1 cellular context compared by ENCODE assay signal in the genomic region with DNA sequence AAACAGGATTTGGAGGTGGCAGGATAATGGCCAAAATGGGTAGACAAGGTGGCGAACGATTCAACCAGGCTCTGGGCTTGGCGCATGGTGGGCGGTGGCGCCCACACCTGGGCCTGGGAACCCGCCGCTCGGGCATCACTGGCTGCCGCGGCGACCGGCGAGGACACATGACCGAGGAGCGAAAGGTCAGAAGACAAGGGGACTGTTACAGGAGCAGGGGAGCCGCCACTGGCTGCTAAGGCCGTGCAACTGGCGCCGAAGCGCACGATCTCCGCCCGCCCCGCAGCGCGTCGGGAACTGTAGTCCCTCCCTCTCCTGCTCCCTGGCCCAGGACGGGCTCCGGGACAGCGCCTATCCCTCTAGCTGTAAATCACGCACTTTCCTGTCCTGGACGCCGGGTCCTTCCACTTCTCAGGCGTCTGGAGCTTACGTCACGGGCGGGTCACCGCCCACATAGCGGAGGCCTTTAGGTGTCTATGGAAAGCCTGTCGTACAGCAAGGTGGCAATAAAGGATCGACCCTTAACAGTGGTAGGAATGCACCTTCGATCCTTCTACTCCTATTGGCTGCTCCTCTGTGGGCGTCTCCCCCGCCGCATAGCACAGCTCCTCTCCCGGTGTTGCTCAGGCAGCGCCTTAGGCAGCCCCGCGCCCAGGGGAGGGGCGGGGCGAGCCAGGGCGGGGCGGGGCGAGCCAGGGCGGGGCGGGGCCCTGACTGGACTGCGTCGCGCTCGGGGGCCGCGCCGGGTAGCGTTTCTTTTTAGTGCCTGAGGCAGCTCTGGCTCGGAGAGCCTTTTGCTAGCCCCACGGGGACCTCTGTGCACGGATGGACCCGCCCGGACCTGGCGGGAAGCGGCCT.
TF ChIP-seq lines count a peak whose summit lies in the region.

Gene ICE1 (plus strand): TSS at position 717 of the 858 bp plus-strand sequence. CDS start 239 bp downstream, outside the sequence.

TF ChIP-seq in HepG2, 621 proteins besides CTCF, POLR2A, EP300 and RAD21 (continued from another document and continues in another):
- TF ChIP-seq, protein P1, sequence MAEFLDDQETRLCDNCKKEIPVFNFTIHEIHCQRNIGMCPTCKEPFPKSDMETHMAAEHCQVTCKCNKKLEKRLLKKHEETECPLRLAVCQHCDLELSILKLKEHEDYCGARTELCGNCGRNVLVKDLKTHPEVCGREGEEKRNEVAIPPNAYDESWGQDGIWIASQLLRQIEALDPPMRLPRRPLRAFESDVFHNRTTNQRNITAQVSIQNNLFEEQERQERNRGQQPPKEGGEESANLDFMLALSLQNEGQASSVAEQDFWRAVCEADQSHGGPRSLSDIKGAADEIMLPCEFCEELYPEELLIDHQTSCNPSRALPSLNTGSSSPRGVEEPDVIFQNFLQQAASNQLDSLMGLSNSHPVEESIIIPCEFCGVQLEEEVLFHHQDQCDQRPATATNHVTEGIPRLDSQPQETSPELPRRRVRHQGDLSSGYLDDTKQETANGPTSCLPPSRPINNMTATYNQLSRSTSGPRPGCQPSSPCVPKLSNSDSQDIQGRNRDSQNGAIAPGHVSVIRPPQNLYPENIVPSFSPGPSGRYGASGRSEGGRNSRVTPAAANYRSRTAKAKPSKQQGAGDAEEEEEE (CRISPR knock-in tag; IDR thresholded peaks at IDR 0.05; ENCODE audit: borderline replicate concordance) = no peak
- TF ChIP-seq THYN1 (CRISPR knock-in tag; IDR thresholded peaks at IDR 0.05; ENCODE audit: borderline replicate concordance, low read depth) (no peak), SNRNP70 (IDR thresholded peaks at IDR 0.05; ENCODE audit: low read depth, low read length) (no peak), ZNF430 (CRISPR knock-in tag; IDR thresholded peaks at IDR 0.05) (no peak), HNRNPUL1 (IDR thresholded peaks at IDR 0.05; ENCODE audit: low read depth, low read length) (no peak), ZFY (CRISPR knock-in tag; IDR thresholded peaks at IDR 0.05) (peak; percentile 85), YY1 (IDR thresholded peaks at IDR 0.05; ENCODE audit: insufficient read depth, insufficient replicate concordance, low read depth, low read length) (no peak), SETDB1 (CRISPR knock-in tag; IDR thresholded peaks at IDR 0.05; ENCODE audit: borderline replicate concordance) (no peak), HMGXB3 (CRISPR knock-in tag; IDR thresholded peaks at IDR 0.05; ENCODE audit: borderline replicate concordance) (peak; percentile 76; the same call in 1 of the 2 replicates), ZNF761 (CRISPR knock-in tag; conservative IDR thresholded peaks at IDR 0.05) (no peak), ZNF331 (CRISPR knock-in tag; IDR thresholded peaks at IDR 0.05) (peak; percentile 75), LCORL (IDR thresholded peaks at IDR 0.05) (no peak), LCORL (CRISPR knock-in tag; IDR thresholded peaks at IDR 0.05) (peak; percentile 85; the same call in 1 of the 2 replicates), EZH2 (conservative IDR thresholded peaks at IDR 0.05; ENCODE audit: low read depth, low read length) (no peak), REPIN1 (CRISPR knock-in tag; IDR thresholded peaks at IDR 0.05; ENCODE audit: borderline replicate concordance, low read depth) (peak; percentile 86; the same call in 1 of the 2 replicates), ZSCAN29 (CRISPR knock-in tag; conservative IDR thresholded peaks at IDR 0.05) (no peak), MLLT10 (CRISPR knock-in tag; IDR thresholded peaks at IDR 0.05) (no peak), BRCA1 (CRISPR knock-in tag; IDR thresholded peaks at IDR 0.05) (no peak), CAMTA2 (CRISPR knock-in tag; IDR thresholded peaks at IDR 0.05; ENCODE audit: borderline replicate concordance) (no peak), HCFC1 (IDR thresholded peaks at IDR 0.05; ENCODE audit: low read depth, low read length) (peak; percentile 84), ZNF790 (CRISPR knock-in tag; IDR thresholded peaks at IDR 0.05; ENCODE audit: borderline replicate concordance) (peak; percentile 37; the same call in 1 of the 2 replicates), ZNF232 (CRISPR knock-in tag; IDR thresholded peaks at IDR 0.05; ENCODE audit: borderline replicate concordance) (no peak), ARNT2 (CRISPR knock-in tag; IDR thresholded peaks at IDR 0.05; ENCODE audit: low read depth) (no peak), KDM5B (CRISPR knock-in tag; IDR thresholded peaks at IDR 0.05; ENCODE audit: borderline replicate concordance) (no peak; the same call in 1 of the 2 replicates), HDAC6 (IDR thresholded peaks at IDR 0.05; ENCODE audit: low read depth, low read length) (peak; percentile 92; the same call in 1 of the 2 replicates), TBP (CRISPR knock-in tag; IDR thresholded peaks at IDR 0.05) (no peak), ZBTB7A (CRISPR knock-in tag; IDR thresholded peaks at IDR 0.05) (no peak), ZNF878 (CRISPR knock-in tag; IDR thresholded peaks at IDR 0.05) (peak; percentile 80), MAFK (conservative IDR thresholded peaks at IDR 0.05 in 1 of 2, IDR thresholded peaks at IDR 0.05 in 1 of 2; ENCODE audit: low read length in 2 of 2) (no peak), ZNF121 (CRISPR knock-in tag; IDR thresholded peaks at IDR 0.05) (0 out of 2 replicates have a peak, but pooled peaks have one; percentile 26), NCOA1 (CRISPR knock-in tag; IDR thresholded peaks at IDR 0.05) (no peak), ISX (CRISPR knock-in tag; conservative IDR thresholded peaks at IDR 0.05) (no peak), TBX3 (IDR thresholded peaks at IDR 0.05; ENCODE audit: borderline replicate concordance) (no peak), RFX1 (IDR thresholded peaks at IDR 0.05) (0 out of 2 replicates have a peak, but pooled peaks have one; percentile 21), ZBTB42 (CRISPR knock-in tag; IDR thresholded peaks at IDR 0.05) (no peak), REXO4 (CRISPR knock-in tag; IDR thresholded peaks at IDR 0.05; ENCODE audit: borderline replicate concordance) (no peak), CBX1 (IDR thresholded peaks at IDR 0.05; ENCODE audit: low read depth) (no peak), ZNF678 (CRISPR knock-in tag; IDR thresholded peaks at IDR 0.05) (no peak), KAT2B (IDR thresholded peaks at IDR 0.05; ENCODE audit: borderline replicate concordance, low read depth, low read length) (no peak), ZNF543 (CRISPR knock-in tag; IDR thresholded peaks at IDR 0.05) (no peak), ZNF256 (CRISPR knock-in tag; conservative IDR thresholded peaks at IDR 0.05) (no peak), SP4 (CRISPR knock-in tag; IDR thresholded peaks at IDR 0.05) (peak; percentile 97), REL (CRISPR knock-in tag; conservative IDR thresholded peaks at IDR 0.05) (no peak)
- TF ChIP-seq, protein P2, sequence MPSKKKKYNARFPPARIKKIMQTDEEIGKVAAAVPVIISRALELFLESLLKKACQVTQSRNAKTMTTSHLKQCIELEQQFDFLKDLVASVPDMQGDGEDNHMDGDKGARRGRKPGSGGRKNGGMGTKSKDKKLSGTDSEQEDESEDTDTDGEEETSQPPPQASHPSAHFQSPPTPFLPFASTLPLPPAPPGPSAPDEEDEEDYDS (CRISPR knock-in tag; IDR thresholded peaks at IDR 0.05) = peak; percentile 59
- TF ChIP-seq, protein P3, sequence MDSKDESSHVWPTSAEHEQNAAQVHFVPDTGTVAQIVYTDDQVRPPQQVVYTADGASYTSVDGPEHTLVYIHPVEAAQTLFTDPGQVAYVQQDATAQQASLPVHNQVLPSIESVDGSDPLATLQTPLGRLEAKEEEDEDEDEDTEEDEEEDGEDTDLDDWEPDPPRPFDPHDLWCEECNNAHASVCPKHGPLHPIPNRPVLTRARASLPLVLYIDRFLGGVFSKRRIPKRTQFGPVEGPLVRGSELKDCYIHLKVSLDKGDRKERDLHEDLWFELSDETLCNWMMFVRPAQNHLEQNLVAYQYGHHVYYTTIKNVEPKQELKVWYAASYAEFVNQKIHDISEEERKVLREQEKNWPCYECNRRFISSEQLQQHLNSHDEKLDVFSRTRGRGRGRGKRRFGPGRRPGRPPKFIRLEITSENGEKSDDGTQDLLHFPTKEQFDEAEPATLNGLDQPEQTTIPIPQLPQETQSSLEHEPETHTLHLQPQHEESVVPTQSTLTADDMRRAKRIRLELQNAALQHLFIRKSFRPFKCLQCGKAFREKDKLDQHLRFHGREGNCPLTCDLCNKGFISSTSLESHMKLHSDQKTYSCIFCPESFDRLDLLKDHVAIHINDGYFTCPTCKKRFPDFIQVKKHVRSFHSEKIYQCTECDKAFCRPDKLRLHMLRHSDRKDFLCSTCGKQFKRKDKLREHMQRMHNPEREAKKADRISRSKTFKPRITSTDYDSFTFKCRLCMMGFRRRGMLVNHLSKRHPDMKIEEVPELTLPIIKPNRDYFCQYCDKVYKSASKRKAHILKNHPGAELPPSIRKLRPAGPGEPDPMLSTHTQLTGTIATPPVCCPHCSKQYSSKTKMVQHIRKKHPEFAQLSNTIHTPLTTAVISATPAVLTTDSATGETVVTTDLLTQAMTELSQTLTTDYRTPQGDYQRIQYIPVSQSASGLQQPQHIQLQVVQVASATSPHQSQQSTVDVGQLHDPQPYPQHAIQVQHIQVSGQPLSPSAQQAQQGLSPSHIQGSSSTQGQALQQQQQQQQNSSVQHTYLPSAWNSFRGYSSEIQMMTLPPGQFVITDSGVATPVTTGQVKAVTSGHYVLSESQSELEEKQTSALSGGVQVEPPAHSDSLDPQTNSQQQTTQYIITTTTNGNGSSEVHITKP (CRISPR knock-in tag; IDR thresholded peaks at IDR 0.05; ENCODE audit: low read depth) = peak; percentile 71; the same call in 1 of the 2 replicates
- TF ChIP-seq, protein P4, sequence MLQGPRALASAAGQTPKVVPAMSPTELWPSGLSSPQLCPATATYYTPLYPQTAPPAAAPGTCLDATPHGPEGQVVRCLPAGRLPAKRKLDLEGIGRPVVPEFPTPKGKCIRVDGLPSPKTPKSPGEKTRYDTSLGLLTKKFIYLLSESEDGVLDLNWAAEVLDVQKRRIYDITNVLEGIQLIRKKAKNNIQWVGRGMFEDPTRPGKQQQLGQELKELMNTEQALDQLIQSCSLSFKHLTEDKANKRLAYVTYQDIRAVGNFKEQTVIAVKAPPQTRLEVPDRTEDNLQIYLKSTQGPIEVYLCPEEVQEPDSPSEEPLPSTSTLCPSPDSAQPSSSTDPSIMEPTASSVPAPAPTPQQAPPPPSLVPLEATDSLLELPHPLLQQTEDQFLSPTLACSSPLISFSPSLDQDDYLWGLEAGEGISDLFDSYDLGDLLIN (CRISPR knock-in tag; IDR thresholded peaks at IDR 0.05; ENCODE audit: borderline replicate concordance) = no peak
- TF ChIP-seq, protein P5, sequence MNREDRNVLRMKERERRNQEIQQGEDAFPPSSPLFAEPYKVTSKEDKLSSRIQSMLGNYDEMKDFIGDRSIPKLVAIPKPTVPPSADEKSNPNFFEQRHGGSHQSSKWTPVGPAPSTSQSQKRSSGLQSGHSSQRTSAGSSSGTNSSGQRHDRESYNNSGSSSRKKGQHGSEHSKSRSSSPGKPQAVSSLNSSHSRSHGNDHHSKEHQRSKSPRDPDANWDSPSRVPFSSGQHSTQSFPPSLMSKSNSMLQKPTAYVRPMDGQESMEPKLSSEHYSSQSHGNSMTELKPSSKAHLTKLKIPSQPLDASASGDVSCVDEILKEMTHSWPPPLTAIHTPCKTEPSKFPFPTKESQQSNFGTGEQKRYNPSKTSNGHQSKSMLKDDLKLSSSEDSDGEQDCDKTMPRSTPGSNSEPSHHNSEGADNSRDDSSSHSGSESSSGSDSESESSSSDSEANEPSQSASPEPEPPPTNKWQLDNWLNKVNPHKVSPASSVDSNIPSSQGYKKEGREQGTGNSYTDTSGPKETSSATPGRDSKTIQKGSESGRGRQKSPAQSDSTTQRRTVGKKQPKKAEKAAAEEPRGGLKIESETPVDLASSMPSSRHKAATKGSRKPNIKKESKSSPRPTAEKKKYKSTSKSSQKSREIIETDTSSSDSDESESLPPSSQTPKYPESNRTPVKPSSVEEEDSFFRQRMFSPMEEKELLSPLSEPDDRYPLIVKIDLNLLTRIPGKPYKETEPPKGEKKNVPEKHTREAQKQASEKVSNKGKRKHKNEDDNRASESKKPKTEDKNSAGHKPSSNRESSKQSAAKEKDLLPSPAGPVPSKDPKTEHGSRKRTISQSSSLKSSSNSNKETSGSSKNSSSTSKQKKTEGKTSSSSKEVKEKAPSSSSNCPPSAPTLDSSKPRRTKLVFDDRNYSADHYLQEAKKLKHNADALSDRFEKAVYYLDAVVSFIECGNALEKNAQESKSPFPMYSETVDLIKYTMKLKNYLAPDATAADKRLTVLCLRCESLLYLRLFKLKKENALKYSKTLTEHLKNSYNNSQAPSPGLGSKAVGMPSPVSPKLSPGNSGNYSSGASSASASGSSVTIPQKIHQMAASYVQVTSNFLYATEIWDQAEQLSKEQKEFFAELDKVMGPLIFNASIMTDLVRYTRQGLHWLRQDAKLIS (CRISPR knock-in tag; IDR thresholded peaks at IDR 0.05) = no peak
- TF ChIP-seq, protein P6, sequence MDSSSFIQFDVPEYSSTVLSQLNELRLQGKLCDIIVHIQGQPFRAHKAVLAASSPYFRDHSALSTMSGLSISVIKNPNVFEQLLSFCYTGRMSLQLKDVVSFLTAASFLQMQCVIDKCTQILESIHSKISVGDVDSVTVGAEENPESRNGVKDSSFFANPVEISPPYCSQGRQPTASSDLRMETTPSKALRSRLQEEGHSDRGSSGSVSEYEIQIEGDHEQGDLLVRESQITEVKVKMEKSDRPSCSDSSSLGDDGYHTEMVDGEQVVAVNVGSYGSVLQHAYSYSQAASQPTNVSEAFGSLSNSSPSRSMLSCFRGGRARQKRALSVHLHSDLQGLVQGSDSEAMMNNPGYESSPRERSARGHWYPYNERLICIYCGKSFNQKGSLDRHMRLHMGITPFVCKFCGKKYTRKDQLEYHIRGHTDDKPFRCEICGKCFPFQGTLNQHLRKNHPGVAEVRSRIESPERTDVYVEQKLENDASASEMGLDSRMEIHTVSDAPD (CRISPR knock-in tag; IDR thresholded peaks at IDR 0.05) = peak; percentile 40; the same call in 1 of the 2 replicates
